In genomic region chr17:76626442-76626841, GRCh38 we compare ENCODE assay signal across 24 cellular contexts. TPM values are rescaled to one million over a fixed set of nuclear protein-coding genes. Genes with fewer than 3 reads are reported as not detected.
DNase-seq lines count a peak whose midpoint lies in the region; ATAC-seq and TF ChIP-seq lines count a peak whose summit lies in the region.
"Had no signal": no experiment of that assay in that cellular context is flagged by ENCODE, and none has a peak within 500 bp of the region (broad histone marks: within the 10 kb centered on the region; RNA-seq: fewer than 3 reads in every experiment).

No MANE protein-coding gene starts in this region.

- POLR2A ChIA-PET in CD4-positive, alpha-beta memory T cell (lab: Charles Lee; ENCODE audit: partially characterized antibody): interaction anchor here (1.1 kb wide), 1 partner anchor 45 kb away, joined by 3 read pairs; no protein-coding TSS in a partner anchor
- POLR2A ChIA-PET in RWPE1 (lab: Yijun Ruan, JAX; ENCODE audit: low non-redundant PET): no interaction called here

- CTCF ChIA-PET in CD4-positive, alpha-beta memory T cell (lab: Charles Lee; ENCODE audit: partially characterized antibody): interaction anchor here (1.0 to 8.1 kb wide), 6 partner anchors 8 to 105 kb away, joined by 3 to 126 read pairs (median 11); no protein-coding TSS in a partner anchor
- CTCF ChIA-PET in RWPE1 (lab: Yijun Ruan, JAX): interaction anchor here (0.6 to 3.8 kb wide), 4 partner anchors 55 to 461 kb away, joined by 3 to 18 read pairs (median 10); no protein-coding TSS in a partner anchor

- TF ChIP-seq CTCF in RWPE1 (conservative IDR thresholded peaks at IDR 0.05; ENCODE audit: low read depth) (no peak), type B pancreatic cell (conservative IDR thresholded peaks at IDR 0.05) (no peak)

- H3K36me3 Mint-ChIP-seq in CD4-positive, alpha-beta memory T cell: peaks cover 7 to 13% of the 10 kb centered on the region in 2 donors
- H3K36me3 Mint-ChIP-seq in type B pancreatic cell: no peaks in the 10 kb centered on the region
- H3K36me3 Mint-ChIP-seq: CD4-positive, CD25-positive, alpha-beta regulatory T cell had no signal

- H3K4me3 ChIP-seq in CD4-positive, alpha-beta memory T cell (ENCODE audit: low read length in 2 of 2): no peak overlapping the region
- H3K4me3 ChIP-seq: BLaER1, SJCRH30 had no signal

- H3K36me3 ChIP-seq in CD4-positive, alpha-beta memory T cell (ENCODE audit: insufficient read depth, low read length): peaks cover 5% of the 10 kb centered on the region
- H3K36me3 ChIP-seq: BLaER1, SJCRH30 had no signal

- ATAC-seq in esophagus mucosa: peak; percentile 42
- ATAC-seq: SK-N-SH treated with all-trans-retinoic acid at 6 μM for 48 hours had no signal

- H3K27ac Mint-ChIP-seq in CD4-positive, alpha-beta memory T cell: peak overlapping the region in 4 of 7 donors; percentile 9 to 72 (median 24)
- H3K27ac Mint-ChIP-seq in type B pancreatic cell: peak overlapping the region; percentile 19

- H3K4me1 Mint-ChIP-seq in CD4-positive, alpha-beta memory T cell: peaks cover 0 to 9% (median 3%) of the 10 kb centered on the region in 4 donors
- peaks cover 12% of the 10 kb centered on the region for H3K4me1 Mint-ChIP-seq in type B pancreatic cell (ENCODE audit: unreplicated experiment)

- no peaks in the 10 kb centered on the region for H3K9me3 ChIP-seq in CD4-positive, alpha-beta memory T cell (ENCODE audit: control insufficient read depth in 1 of 2, low read length in 2 of 2)
- H3K9me3 ChIP-seq: BLaER1, SJCRH30 had no signal

- intact Hi-C loops in CD4-positive, alpha-beta memory T cell (cut with micrococcal nuclease): no loop called here

- H3K4me3 Mint-ChIP-seq in CD4-positive, alpha-beta memory T cell: no peak overlapping the region
- no peak overlapping the region for H3K4me3 Mint-ChIP-seq in type B pancreatic cell
- H3K4me3 Mint-ChIP-seq: CD4-positive, CD25-positive, alpha-beta regulatory T cell had no signal

- DNase-seq in CD4-positive, alpha-beta memory T cell: no peak
- DNase-seq in RWPE1 (ENCODE audit: low spot score) (peak; percentile 46), type B pancreatic cell (ENCODE audit: extremely low spot score, unreplicated experiment) (no peak), Kasumi-1 (lab: John Stamatoyannopoulos, UW) (no peak), HT-29 (ENCODE audit: low spot score) (no peak), T-helper 2 cell (no peak)
- DNase-seq: CD4-positive, CD25-positive, alpha-beta regulatory T cell; DMS 273 treated with DMSO at 0.1 percent for 48 hours; DMS79; EL; GDM1; KBM-7; NCI-H1092; NCI-H1417 treated with DMSO at 0.1 percent for 48 hours; NCI-H1694 treated with DMSO at 0.1 percent for 48 hours; NCI-H2081; NCI-H226; NCI-H510A; NCI-H69; SJCRH30 had no signal

- no peaks in the 10 kb centered on the region for H3K27me3 Mint-ChIP-seq in CD4-positive, alpha-beta memory T cell
- H3K27me3 Mint-ChIP-seq in type B pancreatic cell: no peaks in the 10 kb centered on the region

- no peak overlapping the region for H3K27ac ChIP-seq in CD4-positive, alpha-beta memory T cell (ENCODE audit: low read depth, low read length)
- no peak overlapping the region for H3K27ac ChIP-seq in RWPE1
- H3K27ac ChIP-seq: BLaER1, SJCRH30 had no signal

- no peaks in the 10 kb centered on the region for H3K9me3 Mint-ChIP-seq in CD4-positive, alpha-beta memory T cell
- H3K9me3 Mint-ChIP-seq in type B pancreatic cell: no peaks in the 10 kb centered on the region
- H3K9me3 Mint-ChIP-seq: CD4-positive, CD25-positive, alpha-beta regulatory T cell had no signal

- peaks cover 4% of the 10 kb centered on the region for H3K4me1 ChIP-seq in CD4-positive, alpha-beta memory T cell (ENCODE audit: insufficient read depth, low read length)
- H3K4me1 ChIP-seq: SJCRH30 had no signal

- H3K27me3 ChIP-seq in CD4-positive, alpha-beta memory T cell (ENCODE audit: insufficient read depth, low read length): no peaks in the 10 kb centered on the region
- H3K27me3 ChIP-seq: BLaER1, SJCRH30 had no signal

RNA-seq across cellular contexts. Expression of gene ST6GALNAC1, which starts 17.1 kb away (rescaled TPM):
- total RNA-seq in CD4-positive, alpha-beta memory T cell: 10 to 100 TPM; 12.7 to 14.6 TPM
- polyA plus RNA-seq in CD4-positive, alpha-beta memory T cell: 10 to 100 TPM; 14.3 to 45.8 TPM
- total RNA-seq in esophagus mucosa: 16.9 TPM
- 10.3 and 17.3 TPM in 2 replicates for total RNA-seq in type B pancreatic cell (ENCODE audit: low replicate concordance)
- 5.3 and 9.6 TPM in 2 replicates for total RNA-seq in HT-29 (2014; rRNA removed; shearing (Covaris generic))
- total RNA-seq: SJCRH30 had no signal
- polyA plus RNA-seq: AG04450 had no signal

RNA-seq across cellular contexts. Expression of gene ST6GALNAC2, which starts 40.8 kb away (rescaled TPM):
- total RNA-seq in CD4-positive, alpha-beta memory T cell: 1 to 10 TPM; 3.3 to 3.6 TPM
- polyA plus RNA-seq in CD4-positive, alpha-beta memory T cell: 1 to 10 TPM in 1 of 2 donors, under 1 TPM in 1; 0.95 to 2.4 TPM
- total RNA-seq in esophagus mucosa: 24.0 TPM
- 4.3 and 10.4 TPM in 2 replicates for total RNA-seq in type B pancreatic cell (ENCODE audit: low replicate concordance)
- 1.0 and 2.6 TPM in 2 replicates for total RNA-seq in HT-29 (2014; rRNA removed; shearing (Covaris generic))
- total RNA-seq: SJCRH30 had no signal
